Comparison of ENCODE assay signal across 10 cellular contexts in genomic region chr10:119285495-119286267, GRCh38.
DNase-seq lines count a peak whose midpoint lies in the region; TF ChIP-seq lines count a peak whose summit lies in the region.
"Had no signal": no experiment of that assay in that cellular context is flagged by ENCODE, and none has a peak within 500 bp of the region (broad histone marks: within the 10 kb centered on the region; RNA-seq: fewer than 3 reads in every experiment).

No MANE protein-coding gene starts in this region.

- CTCF ChIA-PET in MCF 10A (lab: Yijun Ruan, JAX) = no interaction called here
- CTCF ChIA-PET in mammary epithelial cell (lab: Charles Lee; ENCODE audit: low non-redundant PET) = no interaction called here

- H3K27me3 Mint-ChIP-seq in MCF 10A (ENCODE audit: insufficient read depth, unreplicated experiment) (peaks cover 5% of the 10 kb centered on the region), endothelial cell (ENCODE audit: unreplicated experiment) (peaks cover 15% of the 10 kb centered on the region), H9 (ENCODE audit: low read depth) (peaks cover 7% of the 10 kb centered on the region)

- no peak overlapping the region for H2AFZ ChIP-seq in mammary epithelial cell (ENCODE audit: low read depth, low read length)
- H2AFZ ChIP-seq in OCI-LY3 (ENCODE audit: low read depth, low read length) = no peak overlapping the region
- no peak overlapping the region for H2AFZ ChIP-seq in H9 (ENCODE audit: low read length)

- H3K9ac ChIP-seq in mammary epithelial cell (ENCODE audit: insufficient read depth, low read length) (no peak overlapping the region), OCI-LY3 (ENCODE audit: low read length) (no peak overlapping the region; the same call in 1 of the 2 replicates), H9 (ENCODE audit: extremely low read depth, insufficient read length, low read length) (no peak overlapping the region)

- no peak overlapping the region for H3K56ac ChIP-seq in H9 (ENCODE audit: insufficient read length, low read depth, low read length)

- no peak overlapping the region for H2BK20ac ChIP-seq in H9 (ENCODE audit: low read depth, low read length, poor library complexity, severe bottlenecking)

- dilution Hi-C loops in mammary epithelial cell (cut with HindIII; ENCODE audit: low sequenced_read_pairs) = loop anchor here (5.0 kb wide), 1 partner anchor 63 kb away; no protein-coding TSS in a partner anchor

- no peak overlapping the region for H3T11ph ChIP-seq in H9 (ENCODE audit: low read length)

- H3K9me3 Mint-ChIP-seq in MCF 10A (ENCODE audit: unreplicated experiment) = no peaks in the 10 kb centered on the region
- no peaks in the 10 kb centered on the region for H3K9me3 Mint-ChIP-seq in endothelial cell (ENCODE audit: unreplicated experiment)
- no peaks in the 10 kb centered on the region; a peak in 1 of 5 replicates for H3K9me3 Mint-ChIP-seq in H9

- BruUV-seq in MCF 10A (replicated peaks; lab: Mats Ljungman, UMichigan) (no TSS peak), mammary epithelial cell (replicated peaks; lab: Mats Ljungman, UMichigan) (no TSS peak)

- H3K4me3 ChIP-seq in mammary epithelial cell (replicated peaks in 1 of 3; ENCODE audit: insufficient read depth in 1 of 3, low read depth in 2 of 3, low read length in 3 of 3) (no peak overlapping the region), OCI-LY3 (ENCODE audit: low read length) (0 out of 2 replicates have a peak overlapping the region, but pooled peaks have one; percentile 24), thyroid gland (replicated peaks in 1 of 3) (no peak overlapping the region)

- no peak overlapping the region for H2BK12ac ChIP-seq in H9 (ENCODE audit: insufficient read length, low read depth, low read length)

- TF ChIP-seq POLR2A in thyroid gland (IDR thresholded peaks at IDR 0.05) = no peak

- H3K27me3 ChIP-seq in mammary epithelial cell (ENCODE audit: insufficient read depth, low read length) (no peaks in the 10 kb centered on the region), OCI-LY3 (ENCODE audit: low read depth, low read length) (no peaks in the 10 kb centered on the region), thyroid gland (no peaks in the 10 kb centered on the region), H9 (ENCODE audit: insufficient read depth, low read length) (no peaks in the 10 kb centered on the region)
- H3K27me3 ChIP-seq: neutrophil had no signal

- H3K79me2 ChIP-seq in mammary epithelial cell (ENCODE audit: insufficient read depth, low read length) = no peaks in the 10 kb centered on the region
- no peaks in the 10 kb centered on the region for H3K79me2 ChIP-seq in OCI-LY3 (ENCODE audit: low read length)
- H3K79me2 ChIP-seq in H9 (ENCODE audit: insufficient read depth, low read length) = no peaks in the 10 kb centered on the region

- no peak overlapping the region for H3K4me2 ChIP-seq in mammary epithelial cell (ENCODE audit: insufficient read depth, low read depth, low read length)
- peak overlapping the region; percentile 48 for H3K4me2 ChIP-seq in OCI-LY3 (ENCODE audit: low read length)
- no peak overlapping the region for H3K4me2 ChIP-seq in H9 (ENCODE audit: insufficient read depth, insufficient read length, low read length)

- H4K20me1 ChIP-seq in mammary epithelial cell (ENCODE audit: insufficient read depth, low read length) (no peaks in the 10 kb centered on the region), OCI-LY3 (ENCODE audit: insufficient read depth, low read length) (no peaks in the 10 kb centered on the region), H9 (ENCODE audit: control insufficient read depth, insufficient read depth, insufficient read length) (no peaks in the 10 kb centered on the region)

- H3K27ac Mint-ChIP-seq in MCF 10A (ENCODE audit: low read depth, unreplicated experiment) = peak overlapping the region; percentile 52
- no peak overlapping the region for H3K27ac Mint-ChIP-seq in endothelial cell (ENCODE audit: unreplicated experiment)
- no peak overlapping the region; a peak in 1 of 7 replicates for H3K27ac Mint-ChIP-seq in H9

- no peak overlapping the region for H3K4ac ChIP-seq in H9 (ENCODE audit: low read depth, low read length)

- no peak overlapping the region for H2BK5ac ChIP-seq in H9 (ENCODE audit: insufficient read length, low read length)

- no peak overlapping the region for H2AK5ac ChIP-seq in H9 (ENCODE audit: insufficient read length, low read length)

- H3K4me1 Mint-ChIP-seq in MCF 10A (ENCODE audit: insufficient read depth, unreplicated experiment) = peaks cover 27% of the 10 kb centered on the region
- H3K4me1 Mint-ChIP-seq in endothelial cell (ENCODE audit: unreplicated experiment) = peaks cover 76% of the 10 kb centered on the region
- H3K4me1 Mint-ChIP-seq in H9 = peaks cover 4 to 30% of the 10 kb centered on the region in 2 experiments

- POLR2A ChIA-PET in MCF 10A (lab: Yijun Ruan, JAX) = interaction anchor here (0.9 kb wide), 1 partner anchor 113 kb away, joined by 3 read pairs; no protein-coding TSS in a partner anchor

- H3K9me3 ChIP-seq in mammary epithelial cell (replicated peaks; ENCODE audit: insufficient read depth, low read length) (no peaks in the 10 kb centered on the region), OCI-LY3 (ENCODE audit: insufficient read depth, low read length) (no peaks in the 10 kb centered on the region), thyroid gland (no peaks in the 10 kb centered on the region), H9 (ENCODE audit: control insufficient read depth, low read depth, low read length) (no peaks in the 10 kb centered on the region)
- H3K9me3 ChIP-seq: neutrophil had no signal

- no peak overlapping the region for H3K14ac ChIP-seq in H9 (ENCODE audit: insufficient read depth, low read length)

- no peak overlapping the region for H4K5ac ChIP-seq in H9 (ENCODE audit: insufficient read length, low read depth, low read length)

- no peak overlapping the region for H3K4me3 Mint-ChIP-seq in MCF 10A (ENCODE audit: unreplicated experiment)
- H3K4me3 Mint-ChIP-seq in endothelial cell (ENCODE audit: unreplicated experiment) = peak overlapping the region; percentile 21
- no peak overlapping the region for H3K4me3 Mint-ChIP-seq in H9

- intact Hi-C loops in MCF 10A (cut with micrococcal nuclease) = no loop called here
- intact Hi-C loops in mammary epithelial cell (cut with micrococcal nuclease) = no loop called here
- intact Hi-C loops in thyroid gland (cut with DNase I) = no loop called here

- no peaks in the 10 kb centered on the region for H3K79me1 ChIP-seq in H9 (ENCODE audit: insufficient read depth, low read depth, low read length, poor library complexity, severe bottlenecking)

- H2BK120ac ChIP-seq in H9 (ENCODE audit: low read depth, low read length, poor library complexity, severe bottlenecking) = no peak overlapping the region

- H3K18ac ChIP-seq in H9 (ENCODE audit: insufficient read length, low read depth, low read length) = no peak overlapping the region

- WGBS in mammary epithelial cell (ENCODE audit: low coverage, missing lambda C conversion rate) = 89% methylated on average over 7 of the region's 9 CpGs
- 81% methylated on average over 9 of the region's 9 CpGs for WGBS in thyroid gland, 2 donors
- no CpG with 5 or more reads among the region's 9 CpGs for WGBS in H9 (ENCODE audit: extremely low coverage, insufficient read length, low lambda C conversion rate)

- TF ChIP-seq CTCF in MCF 10A (IDR thresholded peaks at IDR 0.05; ENCODE audit: unreplicated experiment) (no peak), mammary epithelial cell (conservative IDR thresholded peaks at IDR 0.05 in 1 of 2, IDR thresholded peaks at IDR 0.05 in 1 of 2; ENCODE audit: extremely low read depth in 1 of 2, insufficient read depth in 1 of 2, low read depth in 1 of 2, low read length in 2 of 2) (no peak), OCI-LY3 (IDR thresholded peaks at IDR 0.05; ENCODE audit: low read depth, low read length) (no peak), endothelial cell (IDR thresholded peaks at IDR 0.05; ENCODE audit: unreplicated experiment) (no peak), thyroid gland (IDR thresholded peaks at IDR 0.05) (no peak), H9 (conservative IDR thresholded peaks at IDR 0.05) (no peak)

- DNase-seq in MCF 10A (ENCODE audit: unreplicated experiment) (no peak), mammary epithelial cell (no peak), endothelial cell (ENCODE audit: low spot score) (no peak), thyroid gland (peak in 1 of 2 donors; percentile 39), H9 (no peak), GM19240 (ENCODE audit: insufficient read length, low spot score) (no peak), NCI-H1105 (lab: John Stamatoyannopoulos, UW) (no peak)
- DNase-seq: activated CD4-positive, CD25-positive, alpha-beta regulatory T cell had no signal

- H3K23ac ChIP-seq in H9 (ENCODE audit: insufficient read length, low read depth, low read length) = no peak overlapping the region

- H3K23me2 ChIP-seq in H9 (ENCODE audit: insufficient read length, low read depth, low read length, poor library complexity, severe bottlenecking) = no peaks in the 10 kb centered on the region

- H3K36me3 ChIP-seq in mammary epithelial cell (ENCODE audit: insufficient read depth, low read length) (no peaks in the 10 kb centered on the region), OCI-LY3 (replicated peaks; ENCODE audit: low read depth, low read length) (no peaks in the 10 kb centered on the region), thyroid gland (no peaks in the 10 kb centered on the region)
- H3K36me3 ChIP-seq: neutrophil had no signal

- no peak overlapping the region for H4K8ac ChIP-seq in H9 (replicated peaks; ENCODE audit: insufficient read length, low read depth, low read length)

- in situ Hi-C loops in mammary epithelial cell (cut with MboI; ENCODE audit: low sequenced_read_pairs in 2 of 2) = no loop called here

- H4K91ac ChIP-seq in H9 (ENCODE audit: insufficient read length, low read depth, low read length) = no peak overlapping the region

- H3K27ac ChIP-seq in mammary epithelial cell (ENCODE audit: insufficient read depth, low read depth, low read length) = no peak overlapping the region
- H3K27ac ChIP-seq in OCI-LY3 (ENCODE audit: low read length) = no peak overlapping the region
- peak overlapping the region; percentile 45 to 87 (median 87) for H3K27ac ChIP-seq in thyroid gland
- no peak overlapping the region for H3K27ac ChIP-seq in H9 (ENCODE audit: insufficient read length, low read depth, low read length)
- H3K27ac ChIP-seq: neutrophil had no signal

- no peak overlapping the region for H2BK15ac ChIP-seq in H9 (ENCODE audit: low read depth, low read length)

- H3K36me3 Mint-ChIP-seq in MCF 10A (ENCODE audit: insufficient read depth, unreplicated experiment) = no peaks in the 10 kb centered on the region
- peaks cover 20% of the 10 kb centered on the region for H3K36me3 Mint-ChIP-seq in endothelial cell (ENCODE audit: low read depth, unreplicated experiment)
- H3K36me3 Mint-ChIP-seq in H9 (ENCODE audit: insufficient read depth in 1 of 3, low read depth in 3 of 3) = no peaks in the 10 kb centered on the region

- H3K4me1 ChIP-seq in mammary epithelial cell (ENCODE audit: insufficient read depth, low read length) (no peaks in the 10 kb centered on the region), OCI-LY3 (ENCODE audit: low read length) (peaks cover 14% of the 10 kb centered on the region), thyroid gland (peaks cover 88 to 96% of the 10 kb centered on the region in 2 donors), H9 (ENCODE audit: insufficient read depth, low read length) (no peaks in the 10 kb centered on the region; the same call in 1 of the 2 replicates)

Comparison
In these comparisons a context has a peak if more than half of its experiments do, and no peak if none do; other contexts are left out.
1. H3K27ac ChIP-seq: peak in thyroid gland (3 of 3); none in mammary epithelial cell (single experiment), OCI-LY3 (single experiment) and H9 (single experiment).